Comparison of ENCODE assay signal across 16 cellular contexts in the genomic region with DNA sequence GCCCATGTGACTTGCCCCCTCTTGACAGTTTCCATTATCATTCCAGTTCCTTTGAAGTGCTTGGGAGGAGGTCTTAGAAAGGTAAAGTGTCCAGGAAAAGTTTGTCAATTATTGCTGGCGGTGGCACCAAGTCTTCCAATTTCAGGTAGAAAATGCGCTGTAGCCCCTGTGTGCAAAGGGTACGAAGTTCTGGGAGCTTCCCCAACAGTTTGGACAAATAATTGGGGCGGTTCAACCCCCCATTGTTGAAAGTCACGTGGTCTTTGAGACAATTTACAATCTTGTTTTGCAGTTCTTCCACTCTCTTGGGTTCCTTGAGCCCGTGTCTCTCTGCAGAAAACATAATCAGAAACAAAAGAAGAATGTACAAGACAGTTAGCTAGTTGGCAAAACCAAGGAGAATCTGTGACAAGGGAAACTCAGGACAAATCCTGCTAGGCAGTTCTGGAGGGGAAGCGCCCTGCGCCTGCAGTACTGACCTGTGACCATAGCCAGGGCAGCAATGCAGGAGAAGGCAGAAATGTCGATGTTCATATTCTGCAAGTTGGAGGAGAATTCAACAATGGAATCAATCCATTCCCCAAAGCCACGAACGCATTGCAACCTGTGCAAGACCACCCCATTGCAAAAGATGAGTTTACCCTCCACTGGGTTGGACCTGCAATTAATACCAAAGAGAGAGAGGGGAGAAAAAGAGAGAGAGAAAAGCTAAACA.
"Had no signal": no experiment of that assay in that cellular context is flagged by ENCODE, and none has a peak within 500 bp of the region (broad histone marks: within the 10 kb centered on the region; RNA-seq: fewer than 3 reads in every experiment).

No MANE protein-coding gene starts in this region.

- H3K9me3 ChIP-seq: esophagus squamous epithelium, neutrophil had no signal

- H3K4me1 ChIP-seq: parathyroid adenoma had no signal

- H3K9ac ChIP-seq: parathyroid adenoma had no signal

- H3K36me3 ChIP-seq: neutrophil had no signal

- H3K9me3 Mint-ChIP-seq: activated B cell treated with CpG ODN at 0.5 μM for 24 hours had no signal

- H3K27ac Mint-ChIP-seq: activated B cell treated with CpG ODN at 0.5 μM for 24 hours had no signal

- H3K79me2 ChIP-seq: parathyroid adenoma had no signal

- H3K4me3 ChIP-seq: coronary artery, esophagus squamous epithelium, lung had no signal

- H3K27ac ChIP-seq: coronary artery, esophagus squamous epithelium, neutrophil, parathyroid adenoma had no signal

- DNase-seq: activated B cell treated with CpG ODN at 0.5 μM for 24 hours; activated CD4-positive, alpha-beta T cell treated with anti-CD3 and anti-CD28 coated beads for 48 hours; activated effector memory CD4-positive, alpha-beta T cell treated with Interleukin-2 at 50 U/mL for 16 hours; activated naive CD4-positive, alpha-beta T cell treated with anti-CD3 and anti-CD28 coated beads, Interleukin-2, amount 50 U/mL, for 16 hours; activated T-cell treated with anti-CD3 and anti-CD28 coated beads for 4 hours; caudate nucleus; esophagus squamous epithelium; foreskin melanocyte; left colon; naive thymus-derived CD4-positive, alpha-beta T cell; stimulated activated CD4-positive, alpha-beta T cell treated with anti-CD3 and anti-CD28 coated beads, Interleukin-12 subunit alpha, Interleukin-12 subunit beta, amount 100 ng/mL, for 4 hours; stimulated activated CD4-positive, alpha-beta T cell treated with anti-CD3 and anti-CD28 coated beads, Interleukin-2, amount 100 ng/mL, for 24 hours had no signal

- H3K4me3 Mint-ChIP-seq: activated B cell treated with CpG ODN at 0.5 μM for 24 hours had no signal

- H2AFZ ChIP-seq: parathyroid adenoma had no signal

- ATAC-seq: left colon; naive thymus-derived CD4-positive, alpha-beta T cell had no signal
